12 cellular contexts compared by ENCODE assay signal in genomic region chr20:56418385-56418861, GRCh38. TPM values are rescaled to one million over a fixed set of nuclear protein-coding genes. Genes with fewer than 3 reads are reported as not detected.
DNase-seq lines count a peak whose midpoint lies in the region; TF ChIP-seq lines count a peak whose summit lies in the region.
"Had no signal": no experiment of that assay in that cellular context is flagged by ENCODE, and none has a peak within 500 bp of the region (broad histone marks: within the 10 kb centered on the region; RNA-seq: fewer than 3 reads in every experiment).

No MANE protein-coding gene starts in this region.

- peak overlapping the region; percentile 95 for H3K27ac Mint-ChIP-seq in activated T-cell treated with anti-CD3 and anti-CD28 coated beads, Interleukin-2, amount 50 U/mL, for 24 hours
- peak overlapping the region; percentile 94 for H3K27ac Mint-ChIP-seq in activated T-helper 1 cell treated with anti-CD3 and anti-CD28 coated beads, Interleukin-12 subunit alpha, Interleukin-12 subunit beta, Interleukin-2, Interleukin-4 antibody, amounts not matched to agents 30 ng/mL and 10 ng/mL and 1 ng/mL, durations not matched to agents 14 hours and 24 hours and 36 hours

- no peak for DNase-seq in activated T-cell treated with anti-CD3 and anti-CD28 coated beads, Interleukin-2, amount 50 U/mL, for 24 hours
- DNase-seq in activated T-cell treated with anti-CD3 and anti-CD28 coated beads for 4 hours (no peak), fibroblast of villous mesenchyme (ENCODE audit: low read depth) (peak; percentile 39), substantia nigra (lab: John Stamatoyannopoulos, UW) (no peak), cortex of kidney (lab: John Stamatoyannopoulos, UW) (no peak), SKM-1 (lab: John Stamatoyannopoulos, UW; ENCODE audit: unreplicated experiment) (no peak), NCI-H2081 treated with DMSO at 0.1 percent for 48 hours (lab: John Stamatoyannopoulos, UW) (no peak)
- DNase-seq in activated T-helper 1 cell treated with anti-CD3 and anti-CD28 coated beads, Interleukin-12 subunit alpha, Interleukin-12 subunit beta, Interleukin-2, Interleukin-4 antibody, amounts not matched to agents 30 ng/mL and 10 ng/mL and 1 ng/mL, durations not matched to agents 14 hours and 24 hours and 36 hours (ENCODE audit: low spot score): no peak
- DNase-seq: left colon, NCI-H446 treated with DMSO at 0.1 percent for 48 hours, sigmoid colon had no signal

- H3K36me3 Mint-ChIP-seq in activated T-cell treated with anti-CD3 and anti-CD28 coated beads, Interleukin-2, amount 50 U/mL, for 24 hours (ENCODE audit: low read depth): peaks cover 26% of the 10 kb centered on the region
- H3K36me3 Mint-ChIP-seq in activated T-helper 1 cell treated with anti-CD3 and anti-CD28 coated beads, Interleukin-12 subunit alpha, Interleukin-12 subunit beta, Interleukin-2, Interleukin-4 antibody, amounts not matched to agents 30 ng/mL and 10 ng/mL and 1 ng/mL, durations not matched to agents 14 hours and 24 hours and 36 hours (ENCODE audit: low read depth): peaks cover 45% of the 10 kb centered on the region

- H3K27ac ChIP-seq in substantia nigra (ENCODE audit: low read depth, low read length, poor library complexity, severe bottlenecking): peak overlapping the region; percentile 55

- peaks cover 87% of the 10 kb centered on the region for H3K4me1 Mint-ChIP-seq in activated T-cell treated with anti-CD3 and anti-CD28 coated beads, Interleukin-2, amount 50 U/mL, for 24 hours (ENCODE audit: low read depth)
- H3K4me1 Mint-ChIP-seq in activated T-helper 1 cell treated with anti-CD3 and anti-CD28 coated beads, Interleukin-12 subunit alpha, Interleukin-12 subunit beta, Interleukin-2, Interleukin-4 antibody, amounts not matched to agents 30 ng/mL and 10 ng/mL and 1 ng/mL, durations not matched to agents 14 hours and 24 hours and 36 hours (ENCODE audit: low read depth): peaks cover 79% of the 10 kb centered on the region

- no peaks in the 10 kb centered on the region for H3K9me3 Mint-ChIP-seq in activated T-cell treated with anti-CD3 and anti-CD28 coated beads, Interleukin-2, amount 50 U/mL, for 24 hours
- H3K9me3 Mint-ChIP-seq in activated T-helper 1 cell treated with anti-CD3 and anti-CD28 coated beads, Interleukin-12 subunit alpha, Interleukin-12 subunit beta, Interleukin-2, Interleukin-4 antibody, amounts not matched to agents 30 ng/mL and 10 ng/mL and 1 ng/mL, durations not matched to agents 14 hours and 24 hours and 36 hours: peaks cover 7% of the 10 kb centered on the region

- intact Hi-C loops in activated T-helper 1 cell treated with anti-CD3 and anti-CD28 coated beads, Interleukin-12 subunit alpha, Interleukin-12 subunit beta, Interleukin-2, Interleukin-4 antibody, amounts not matched to agents 30 ng/mL and 10 ng/mL and 1 ng/mL, durations not matched to agents 14 hours and 24 hours and 36 hours (cut with micrococcal nuclease): loop anchor here (1.0 kb wide), 1 partner anchor 26 kb away; the partner anchor contains the start of genes AURKA and CSTF1

- H3K27me3 Mint-ChIP-seq in activated T-cell treated with anti-CD3 and anti-CD28 coated beads, Interleukin-2, amount 50 U/mL, for 24 hours: no peaks in the 10 kb centered on the region
- H3K27me3 Mint-ChIP-seq in activated T-helper 1 cell treated with anti-CD3 and anti-CD28 coated beads, Interleukin-12 subunit alpha, Interleukin-12 subunit beta, Interleukin-2, Interleukin-4 antibody, amounts not matched to agents 30 ng/mL and 10 ng/mL and 1 ng/mL, durations not matched to agents 14 hours and 24 hours and 36 hours (ENCODE audit: insufficient read depth): no peaks in the 10 kb centered on the region

- no peak overlapping the region for H3K4me3 ChIP-seq in fibroblast of villous mesenchyme (ENCODE audit: low read depth, low read length)
- H3K4me3 ChIP-seq: sigmoid colon had no signal

- H3K4me3 Mint-ChIP-seq in activated T-cell treated with anti-CD3 and anti-CD28 coated beads, Interleukin-2, amount 50 U/mL, for 24 hours: peak overlapping the region; percentile 67
- H3K4me3 Mint-ChIP-seq in activated T-helper 1 cell treated with anti-CD3 and anti-CD28 coated beads, Interleukin-12 subunit alpha, Interleukin-12 subunit beta, Interleukin-2, Interleukin-4 antibody, amounts not matched to agents 30 ng/mL and 10 ng/mL and 1 ng/mL, durations not matched to agents 14 hours and 24 hours and 36 hours: peak overlapping the region; percentile 71

- TF ChIP-seq CTCF in fibroblast of villous mesenchyme (IDR thresholded peaks at IDR 0.05; ENCODE audit: insufficient read depth, low read depth, low read length): no peak

RNA-seq across cellular contexts. Expression of gene CASS4, which starts 6.4 kb away (rescaled TPM):
- total RNA-seq in activated T-helper 1 cell treated with anti-CD3 and anti-CD28 coated beads, Interleukin-12 subunit alpha, Interleukin-12 subunit beta, Interleukin-2, Interleukin-4 antibody, amounts not matched to agents 30 ng/mL and 10 ng/mL and 1 ng/mL, durations not matched to agents 14 hours and 24 hours and 36 hours: 6.7 and 7.8 TPM in 2 replicates
- 1.3 and 3.5 TPM in 2 replicates for total RNA-seq in fibroblast of villous mesenchyme
- total RNA-seq: HT1080 had no signal

RNA-seq across cellular contexts. Expression of gene CSTF1, which starts 26.0 kb away (rescaled TPM):
- 55.2 and 60.9 TPM in 2 replicates for total RNA-seq in activated T-helper 1 cell treated with anti-CD3 and anti-CD28 coated beads, Interleukin-12 subunit alpha, Interleukin-12 subunit beta, Interleukin-2, Interleukin-4 antibody, amounts not matched to agents 30 ng/mL and 10 ng/mL and 1 ng/mL, durations not matched to agents 14 hours and 24 hours and 36 hours
- total RNA-seq in fibroblast of villous mesenchyme: 22.9 and 40.6 TPM in 2 replicates

RNA-seq across cellular contexts. Expression of gene AURKA, which starts 26.4 kb away (rescaled TPM):
- 39.2 and 41.2 TPM in 2 replicates for total RNA-seq in activated T-helper 1 cell treated with anti-CD3 and anti-CD28 coated beads, Interleukin-12 subunit alpha, Interleukin-12 subunit beta, Interleukin-2, Interleukin-4 antibody, amounts not matched to agents 30 ng/mL and 10 ng/mL and 1 ng/mL, durations not matched to agents 14 hours and 24 hours and 36 hours
- 22.9 and 57.0 TPM in 2 replicates for total RNA-seq in fibroblast of villous mesenchyme

RNA-seq across cellular contexts. Expression of gene RTF2, which starts 50.0 kb away (rescaled TPM):
- total RNA-seq in activated T-helper 1 cell treated with anti-CD3 and anti-CD28 coated beads, Interleukin-12 subunit alpha, Interleukin-12 subunit beta, Interleukin-2, Interleukin-4 antibody, amounts not matched to agents 30 ng/mL and 10 ng/mL and 1 ng/mL, durations not matched to agents 14 hours and 24 hours and 36 hours: 106 and 113 TPM in 2 replicates
- total RNA-seq in fibroblast of villous mesenchyme: 63.5 and 80.3 TPM in 2 replicates

RNA-seq across cellular contexts. Expression of gene FAM210B, which starts 59.6 kb away (rescaled TPM):
- total RNA-seq in activated T-helper 1 cell treated with anti-CD3 and anti-CD28 coated beads, Interleukin-12 subunit alpha, Interleukin-12 subunit beta, Interleukin-2, Interleukin-4 antibody, amounts not matched to agents 30 ng/mL and 10 ng/mL and 1 ng/mL, durations not matched to agents 14 hours and 24 hours and 36 hours: 6.2 and 6.9 TPM in 2 replicates
- 38.0 and 46.2 TPM in 2 replicates for total RNA-seq in fibroblast of villous mesenchyme
